ENCODE assay signal across 9 cellular contexts in genomic region chr7:50531401-50531906, GRCh38. TPM values are rescaled to one million over a fixed set of nuclear protein-coding genes. Genes with fewer than 3 reads are reported as not detected.
DNase-seq lines count a peak whose midpoint lies in the region; ATAC-seq and TF ChIP-seq lines count a peak whose summit lies in the region.
"Had no signal": no experiment of that assay in that cellular context is flagged by ENCODE, and none has a peak within 500 bp of the region (broad histone marks: within the 10 kb centered on the region; RNA-seq: fewer than 3 reads in every experiment).

No MANE protein-coding gene starts in this region.

- H3K9me3 ChIP-seq in PC-3 (ENCODE audit: low read length) = no peaks in the 10 kb centered on the region

- no peaks in the 10 kb centered on the region for H3F3A ChIP-seq in PC-3 (ENCODE audit: low read length, unreplicated experiment)

- BruUV-seq in PC-3 (replicated peaks; lab: Mats Ljungman, UMichigan) = no TSS peak

- no peaks in the 10 kb centered on the region for H3K36me3 ChIP-seq in PC-3 (ENCODE audit: low read depth, low read length)

- peak overlapping the region; percentile 99 for H3K27ac ChIP-seq in PC-3 (ENCODE audit: low read length)

- no peak for TF ChIP-seq CTCF in PC-3 (conservative IDR thresholded peaks at IDR 0.05; ENCODE audit: low read depth, low read length)
- no peak for TF ChIP-seq CTCF in fibroblast of pulmonary artery (IDR thresholded peaks at IDR 0.05; ENCODE audit: low read length, missing control alignments)

- no peaks in the 10 kb centered on the region for H3K79me2 ChIP-seq in PC-3 (ENCODE audit: low read length)

- intact Hi-C loops in PC-3 (cut with micrococcal nuclease) = loop anchor here (2.0 kb wide), 1 partner anchor 63 kb away; no protein-coding TSS in a partner anchor

- H3K27me3 ChIP-seq in PC-3 (ENCODE audit: low read length) = no peaks in the 10 kb centered on the region

- H3K4me2 ChIP-seq in PC-3 (ENCODE audit: low read length) = peak overlapping the region; percentile 86

- ATAC-seq in HG02870 (IDR thresholded peaks at IDR 0.05; ENCODE audit: unreplicated experiment) = peak; percentile 63
- peak; percentile 58 for ATAC-seq in PC-3
- ATAC-seq in GM21825 (IDR thresholded peaks at IDR 0.05; ENCODE audit: unreplicated experiment) = no peak
- ATAC-seq in HG03571 (IDR thresholded peaks at IDR 0.05; ENCODE audit: unreplicated experiment) = no peak
- no peak for ATAC-seq in GM21528 (IDR thresholded peaks at IDR 0.05; ENCODE audit: low FRiP score, unreplicated experiment)

- H2AFZ ChIP-seq in PC-3 (ENCODE audit: low read length) = peak overlapping the region; percentile 76

- POLR2A ChIA-PET in PC-3 (lab: Charles Lee; ENCODE audit: unreplicated experiment) = interaction anchor here (0.5 to 0.6 kb wide), 2 partner anchors 85 to 307 kb away, joined by 3 read pairs; no protein-coding TSS in a partner anchor

- CTCF ChIA-PET in PC-3 (lab: Charles Lee) = interaction anchor here (0.6 to 0.9 kb wide), 3 partner anchors 56 to 215 kb away, joined by 3 to 4 read pairs (median 4); no protein-coding TSS in a partner anchor

- H3K9ac ChIP-seq in PC-3 (ENCODE audit: low read length) = peak overlapping the region; percentile 86

- H3K4me3 ChIP-seq in PC-3 (ENCODE audit: low read length) = peak overlapping the region; percentile 54; the same call in 1 of the 2 replicates
- H3K4me3 ChIP-seq in fibroblast of pulmonary artery (replicated peaks; ENCODE audit: low read depth, low read length) = no peak overlapping the region

- DNase-seq in A172 (ENCODE audit: low spot score) = peak; percentile 73
- peak; percentile 96 for DNase-seq in PC-3
- DNase-seq in fibroblast of pulmonary artery (ENCODE audit: low read depth) = peak; percentile 8
- DNase-seq in iPS-NIHi11 (ENCODE audit: low spot score) = no peak
- DNase-seq: activated CD8-positive, alpha-beta memory T cell treated with anti-CD3 and anti-CD28 coated beads, Interleukin-2, amount 50 U/mL, for 48 hours had no signal

- no peaks in the 10 kb centered on the region for H3K9me2 ChIP-seq in PC-3 (replicated peaks; ENCODE audit: low read length)

- H4K20me1 ChIP-seq in PC-3 (ENCODE audit: low read length) = no peaks in the 10 kb centered on the region

- H3K4me1 ChIP-seq in PC-3 (ENCODE audit: insufficient read depth, low read length) = peaks cover 39% of the 10 kb centered on the region

RNA-seq across cellular contexts. Expression of gene DDC, which starts 33.8 kb away (rescaled TPM):
- not detected in 2 replicates for total RNA-seq in A172 (2014; rRNA removed; shearing (Covaris generic))
- total RNA-seq in PC-3 (2014; rRNA removed) = not detected in 2 replicates

Comparison
In these comparisons a context has a peak if more than half of its experiments do, and no peak if none do; other contexts are left out.
1. ATAC-seq: peak in HG02870 (single experiment) and PC-3 (single experiment); none in GM21825 (single experiment), HG03571 (single experiment) and GM21528 (single experiment).